ENCODE assay signal across 8 cellular contexts in the genomic region with DNA sequence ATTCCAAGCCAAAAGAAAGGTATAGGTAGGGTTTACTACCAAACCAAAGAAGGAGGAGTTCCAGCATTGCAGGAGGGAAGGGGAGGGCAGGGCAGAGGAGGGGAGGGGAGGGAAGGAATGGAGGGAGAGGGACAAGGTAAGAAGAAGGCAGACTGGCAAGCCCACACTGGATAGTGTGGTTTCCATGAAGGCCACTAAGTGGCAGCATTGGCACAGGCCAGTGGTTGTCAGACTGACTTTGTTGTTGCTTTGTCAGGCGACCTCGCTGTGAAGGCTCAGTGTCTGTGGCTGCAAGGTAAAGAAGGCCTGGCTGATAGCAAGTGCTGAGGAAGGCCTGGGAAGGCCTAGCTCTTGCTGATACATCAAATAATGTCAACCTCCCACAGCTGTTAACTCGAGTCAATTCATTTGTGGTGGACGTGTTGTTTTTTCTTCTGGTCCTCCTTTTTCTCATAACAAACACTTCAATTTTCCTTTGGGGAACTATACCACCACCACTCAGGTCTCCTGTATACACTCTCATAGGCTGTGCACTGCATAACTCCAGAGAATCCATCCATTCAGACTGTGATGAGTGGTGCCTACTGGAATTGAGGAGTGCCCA. TPM values are rescaled to one million over a fixed set of nuclear protein-coding genes. Genes with fewer than 3 reads are reported as not detected.
DNase-seq lines count a peak whose midpoint lies in the region; ATAC-seq and TF ChIP-seq lines count a peak whose summit lies in the region.

No MANE protein-coding gene starts in this region.

- no peak overlapping the region for H3K9ac ChIP-seq in neuronal stem cell (ENCODE audit: low read depth, low read length, poor library complexity)

- no peaks in the 10 kb centered on the region for H3K79me1 ChIP-seq in neuronal stem cell (ENCODE audit: low read depth, low read length)

- intact Hi-C loops in CD8-positive, alpha-beta T cell (cut with DNase I, micrococcal nuclease), result loop anchor here in 1 of 2 experiments (1.0 kb wide), 1 partner anchor 160 kb away; no protein-coding TSS in a partner anchor
- intact Hi-C loops in vagina (cut with DNase I), result no loop called here

- H4K91ac ChIP-seq in neuronal stem cell (ENCODE audit: low read depth, low read length, poor library complexity), result no peak overlapping the region

- DNase-seq in CD8-positive, alpha-beta T cell, result peak in 6 of 7 experiments; percentile 17 to 57 (median 30)
- DNase-seq in NCI-H82 (lab: John Stamatoyannopoulos, UW), result peak; percentile 85
- DNase-seq in activated T-cell treated with anti-CD3 and anti-CD28 coated beads for 24 hours (ENCODE audit: low read depth), result peak; percentile 41
- DNase-seq in fibroblast of pulmonary artery (ENCODE audit: low read depth), result peak; percentile 73
- peak; percentile 40 for DNase-seq in neuronal stem cell (ENCODE audit: low spot score)
- no peak for DNase-seq in vagina (ENCODE audit: extremely low spot score in 2 of 2)
- DNase-seq in NCI-H187 (lab: John Stamatoyannopoulos, UW), result no peak

- no peak overlapping the region for H3K27ac ChIP-seq in CD8-positive, alpha-beta T cell (ENCODE audit: low read depth, low read length)
- no peak overlapping the region for H3K27ac ChIP-seq in neuronal stem cell (replicated peaks; ENCODE audit: low read length)
- H3K27ac ChIP-seq in vagina, result no peak overlapping the region

- H3K27ac Mint-ChIP-seq in CD8-positive, alpha-beta T cell, result no peak overlapping the region

- no peak overlapping the region for H3K4me3 ChIP-seq in CD8-positive, alpha-beta T cell (ENCODE audit: low read depth, low read length)
- H3K4me3 ChIP-seq in fibroblast of pulmonary artery (replicated peaks; ENCODE audit: low read depth, low read length), result no peak overlapping the region
- no peak overlapping the region for H3K4me3 ChIP-seq in neuronal stem cell (ENCODE audit: low read length in 2 of 2)
- H3K4me3 ChIP-seq in vagina, result no peak overlapping the region

- no peak overlapping the region for H3K4me2 ChIP-seq in neuronal stem cell (ENCODE audit: insufficient read depth, low read length, poor library complexity, severe bottlenecking)

- no peaks in the 10 kb centered on the region for H3K27me3 ChIP-seq in CD8-positive, alpha-beta T cell (ENCODE audit: insufficient read depth, low read length)
- H3K27me3 ChIP-seq in neuronal stem cell (ENCODE audit: control insufficient read depth in 3 of 3, insufficient read depth in 3 of 3, low read depth in 1 of 3, low read length in 3 of 3), result no peaks in the 10 kb centered on the region
- H3K27me3 ChIP-seq in vagina, result no peaks in the 10 kb centered on the region

- no CpG with 5 or more reads among the region's 4 CpGs for WGBS in neuronal stem cell (ENCODE audit: extremely low coverage in 2 of 2, insufficient read length in 2 of 2, insufficient replicate concordance in 1 of 2), 2 donors

- no peaks in the 10 kb centered on the region for H3K9me3 ChIP-seq in CD8-positive, alpha-beta T cell (ENCODE audit: low read length)
- no peaks in the 10 kb centered on the region for H3K9me3 ChIP-seq in neuronal stem cell (replicated peaks in 1 of 2; ENCODE audit: control insufficient read depth in 2 of 2, insufficient read depth in 1 of 2, low read depth in 1 of 2, low read length in 2 of 2)
- no peaks in the 10 kb centered on the region for H3K9me3 ChIP-seq in vagina

- no peaks in the 10 kb centered on the region for H3K4me1 ChIP-seq in CD8-positive, alpha-beta T cell (ENCODE audit: insufficient read depth, low read length)
- no peaks in the 10 kb centered on the region for H3K4me1 ChIP-seq in neuronal stem cell (ENCODE audit: control insufficient read depth in 2 of 2, insufficient read depth in 1 of 2, low read depth in 1 of 2, low read length in 2 of 2)
- no peaks in the 10 kb centered on the region for H3K4me1 ChIP-seq in vagina

- no peak overlapping the region for H3K4ac ChIP-seq in neuronal stem cell (ENCODE audit: low read length)

- H4K8ac ChIP-seq in neuronal stem cell (ENCODE audit: low read depth, low read length), result no peak overlapping the region

- no peak overlapping the region for H2AK5ac ChIP-seq in neuronal stem cell (ENCODE audit: low read depth, low read length)

- H2BK5ac ChIP-seq in neuronal stem cell (ENCODE audit: low read length), result no peak overlapping the region

- peak; percentile 60 for TF ChIP-seq CTCF in CD8-positive, alpha-beta T cell (IDR thresholded peaks at IDR 0.05)
- TF ChIP-seq CTCF in fibroblast of pulmonary artery (IDR thresholded peaks at IDR 0.05; ENCODE audit: low read length, missing control alignments) (peak; percentile 76), vagina (IDR thresholded peaks at IDR 0.05) (peak; percentile 19 to 33 (median 32))

- POLR2A ChIA-PET in CD8-positive, alpha-beta T cell (lab: Charles Lee), result no interaction called here

- no peak for TF ChIP-seq POLR2A in vagina (IDR thresholded peaks at IDR 0.05)

- peaks cover 10% of the 10 kb centered on the region for H3K27me3 Mint-ChIP-seq in CD8-positive, alpha-beta T cell (ENCODE audit: low read depth)

- peak overlapping the region; percentile 39 for H2AFZ ChIP-seq in neuronal stem cell (ENCODE audit: low read length)

- H3K18ac ChIP-seq in neuronal stem cell (ENCODE audit: low read length), result no peak overlapping the region

- H3K4me3 Mint-ChIP-seq in CD8-positive, alpha-beta T cell, result no peak overlapping the region

- H3K14ac ChIP-seq in neuronal stem cell (ENCODE audit: low read length), result no peak overlapping the region

- no peak overlapping the region for H3K23ac ChIP-seq in neuronal stem cell (ENCODE audit: low read depth, low read length, poor library complexity)

- no peaks in the 10 kb centered on the region for H3K4me1 Mint-ChIP-seq in CD8-positive, alpha-beta T cell (ENCODE audit: low read depth)

- CTCF ChIA-PET in CD8-positive, alpha-beta T cell (lab: Charles Lee), result interaction anchor here (1.4 to 4.1 kb wide), 2 partner anchors 41 to 159 kb away, joined by 3 to 13 read pairs; no protein-coding TSS in a partner anchor

- H2BK15ac ChIP-seq in neuronal stem cell (ENCODE audit: low read length), result no peak overlapping the region

- H3K36me3 Mint-ChIP-seq in CD8-positive, alpha-beta T cell, result no peaks in the 10 kb centered on the region

- no peaks in the 10 kb centered on the region for H3K9me3 Mint-ChIP-seq in CD8-positive, alpha-beta T cell

- H2BK12ac ChIP-seq in neuronal stem cell (ENCODE audit: low read length), result no peak overlapping the region

- no peak overlapping the region for H2BK120ac ChIP-seq in neuronal stem cell (ENCODE audit: low read depth, low read length)

- no peaks in the 10 kb centered on the region for H3K36me3 ChIP-seq in CD8-positive, alpha-beta T cell (ENCODE audit: insufficient read depth, low read length)
- no peaks in the 10 kb centered on the region for H3K36me3 ChIP-seq in neuronal stem cell (replicated peaks in 1 of 2; ENCODE audit: control insufficient read depth in 2 of 2, insufficient read depth in 2 of 2, low read length in 2 of 2)
- H3K36me3 ChIP-seq in vagina, result no peaks in the 10 kb centered on the region

- peak; percentile 68 for ATAC-seq in CD8-positive, alpha-beta T cell
- peak; percentile 55 for ATAC-seq in HG03175 (IDR thresholded peaks at IDR 0.05; ENCODE audit: unreplicated experiment)

RNA-seq across cellular contexts. Expression of a gene that starts 7.7 kb away (rescaled TPM):
- total RNA-seq in CD8-positive, alpha-beta T cell, result under 1 TPM; 0.14 TPM
- 14.2 TPM for polyA plus RNA-seq in neuronal stem cell (2013, experiment 1 of 2)
- polyA plus RNA-seq in neuronal stem cell (2013, experiment 2 of 2), result 14.9 TPM
- total RNA-seq in vagina, result 5.4 TPM

RNA-seq across cellular contexts. Expression of a gene that starts 29.4 kb away (rescaled TPM):
- not detected for total RNA-seq in CD8-positive, alpha-beta T cell
- 0.08 TPM for polyA plus RNA-seq in neuronal stem cell (2013, experiment 1 of 2)
- 0.04 TPM for polyA plus RNA-seq in neuronal stem cell (2013, experiment 2 of 2)
- total RNA-seq in vagina, result not detected

Comparison
In these comparisons a context has a peak if more than half of its experiments do, and no peak if none do; other contexts are left out.
1. DNase-seq: peak in CD8-positive, alpha-beta T cell (6 of 7), NCI-H82 (single experiment), activated T-cell treated with anti-CD3 and anti-CD28 coated beads for 24 hours (single experiment), fibroblast of pulmonary artery (single experiment) and neuronal stem cell (single experiment); none in vagina (0 of 2) and NCI-H187 (0 of 2).
2. Peak in every context shown above with its lines, with median percentiles within 50 percentile points of each other: CTCF ChIP-seq.